20 cellular contexts compared by ENCODE assay signal in the genomic region with DNA sequence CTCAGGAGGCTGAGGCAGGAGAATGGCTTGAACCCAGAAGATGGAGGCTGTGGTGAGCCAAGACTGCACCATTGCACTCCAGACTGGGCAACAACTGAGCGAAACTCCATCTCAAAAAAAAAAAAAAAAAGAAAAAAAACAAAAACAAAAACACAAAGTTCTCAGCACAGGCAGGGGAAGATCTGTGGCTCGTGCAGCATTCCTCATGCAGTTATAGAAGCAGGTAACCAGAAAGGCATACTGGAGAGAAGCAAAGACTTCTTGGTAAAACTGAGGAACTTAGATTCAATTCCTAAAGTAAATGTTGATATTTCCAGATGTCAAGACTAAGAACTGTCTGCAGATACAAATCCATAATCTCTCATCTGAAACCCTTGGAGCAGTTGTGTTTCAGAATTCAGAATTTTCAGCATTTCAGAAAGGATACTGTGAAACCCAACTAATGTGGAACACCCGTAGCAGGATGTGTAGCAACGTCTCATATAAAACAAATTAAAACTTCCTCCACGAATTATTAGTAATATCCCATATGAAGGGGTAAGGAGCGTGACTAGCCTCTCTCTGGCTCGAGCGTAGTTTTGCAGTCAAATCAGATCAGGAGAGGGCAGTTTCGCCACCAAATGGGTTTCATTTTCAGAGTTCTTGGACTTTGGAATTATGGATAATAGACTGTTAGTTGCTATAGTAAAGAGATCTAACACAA. TPM values are rescaled to one million over a fixed set of nuclear protein-coding genes. Genes with fewer than 3 reads are reported as not detected.
DNase-seq lines count a peak whose midpoint lies in the region; ATAC-seq, FAIRE-seq and TF ChIP-seq lines count a peak whose summit lies in the region.
"Had no signal": no experiment of that assay in that cellular context is flagged by ENCODE, and none has a peak within 500 bp of the region (broad histone marks: within the 10 kb centered on the region; RNA-seq: fewer than 3 reads in every experiment).

No MANE protein-coding gene starts in this region.

- no peak overlapping the region for H3K27ac Mint-ChIP-seq in activated naive CD8-positive, alpha-beta T cell treated with anti-CD3 and anti-CD28 coated beads, Interleukin-2, amount 50 U/mL, for 24 hours
- H3K27ac Mint-ChIP-seq: activated naive CD8-positive, alpha-beta T cell; activated T-cell treated with anti-CD3 and anti-CD28 coated beads, Interleukin-2, amount 50 U/mL, for 24 hours; B cell; mesothelial cell of epicardium had no signal

- H3K9me3 ChIP-seq in small intestine (ENCODE audit: control insufficient read depth, low read depth) (no peaks in the 10 kb centered on the region), transverse colon (peaks cover 6 to 13% of the 10 kb centered on the region in 2 donors)

- H3K27me3 ChIP-seq in small intestine (ENCODE audit: control insufficient read depth in 2 of 2, insufficient read depth in 2 of 2, low read length in 2 of 2) (no peaks in the 10 kb centered on the region), transverse colon (no peaks in the 10 kb centered on the region)
- H3K27me3 ChIP-seq: esophagus muscularis mucosa had no signal

- H3K36me3 ChIP-seq in small intestine (ENCODE audit: control insufficient read depth in 2 of 2, insufficient read depth in 2 of 2, low read length in 2 of 2) (no peaks in the 10 kb centered on the region), transverse colon (no peaks in the 10 kb centered on the region)
- H3K36me3 ChIP-seq: esophagus muscularis mucosa, thoracic aorta had no signal

- H3K4me1 ChIP-seq in small intestine (ENCODE audit: control insufficient read depth in 2 of 2, insufficient read depth in 1 of 2, low read depth in 1 of 2, low read length in 1 of 2) (peaks cover 0 to 1% of the 10 kb centered on the region in 2 donors), transverse colon (no peaks in the 10 kb centered on the region)
- H3K4me1 ChIP-seq: esophagus muscularis mucosa had no signal

- no peak for TF ChIP-seq EP300 in transverse colon (IDR thresholded peaks at IDR 0.05; ENCODE audit: low read depth)

- peak; percentile 13 for ATAC-seq in GM19328 (IDR thresholded peaks at IDR 0.05; ENCODE audit: unreplicated experiment)
- peak; percentile 19 for ATAC-seq in HG02642 (IDR thresholded peaks at IDR 0.05; ENCODE audit: poor library complexity, unreplicated experiment)
- ATAC-seq in HG03565 (IDR thresholded peaks at IDR 0.05; ENCODE audit: unreplicated experiment) = peak; percentile 51
- no peak for ATAC-seq in activated naive CD8-positive, alpha-beta T cell treated with anti-CD3 and anti-CD28 coated beads, Interleukin-2, amount 50 U/mL, for 24 hours

- no peak for TF ChIP-seq CTCF in transverse colon (IDR thresholded peaks at IDR 0.05)

- no peaks in the 10 kb centered on the region for H3K36me3 Mint-ChIP-seq in activated naive CD8-positive, alpha-beta T cell treated with anti-CD3 and anti-CD28 coated beads, Interleukin-2, amount 50 U/mL, for 24 hours (ENCODE audit: low read depth)

- in situ Hi-C loops in transverse colon (cut with MboI; ENCODE audit: low pct_ligation_motif_present in 1 of 4, low pct_unique_long_range_greater_than_20kb in 1 of 4, low sequenced_read_pairs in 3 of 4) = no loop called here

- 23 to 60% (median 41%) methylated on average over 9 of the region's 9 CpGs for WGBS in small intestine, 3 donors
- 59 to 66% methylated on average over 6 to 9 of the region's 9 CpGs for WGBS in transverse colon (ENCODE audit: low coverage in 1 of 2), 2 donors

- no peaks in the 10 kb centered on the region for H3K27me3 Mint-ChIP-seq in activated naive CD8-positive, alpha-beta T cell treated with anti-CD3 and anti-CD28 coated beads, Interleukin-2, amount 50 U/mL, for 24 hours
- H3K27me3 Mint-ChIP-seq: activated naive CD8-positive, alpha-beta T cell; activated T-cell treated with anti-CD3 and anti-CD28 coated beads, Interleukin-2, amount 50 U/mL, for 24 hours; B cell had no signal

- intact Hi-C loops in transverse colon (cut with DNase I; ENCODE audit: low total_unique reads) = no loop called here

- no peak for FAIRE-seq in small intestine (lab: Jason Lieb, UNC)
- FAIRE-seq: islet of Langerhans had no signal

- no peak for TF ChIP-seq POLR2A in transverse colon (IDR thresholded peaks at IDR 0.05)

- no peaks in the 10 kb centered on the region for H3K4me1 Mint-ChIP-seq in activated naive CD8-positive, alpha-beta T cell treated with anti-CD3 and anti-CD28 coated beads, Interleukin-2, amount 50 U/mL, for 24 hours
- H3K4me1 Mint-ChIP-seq: B cell, mesothelial cell of epicardium had no signal

- DNase-seq in small intestine (peak; percentile 83), SHP77 (lab: John Stamatoyannopoulos, UW) (no peak), NCI-H2029 treated with DMSO at 0.1 percent for 48 hours (lab: John Stamatoyannopoulos, UW) (no peak), transverse colon (no peak)
- no peak for DNase-seq in activated naive CD8-positive, alpha-beta T cell treated with anti-CD3 and anti-CD28 coated beads, Interleukin-2, amount 50 U/mL, for 24 hours
- DNase-seq: activated T-cell treated with anti-CD3 and anti-CD28 coated beads, Interleukin-2, amount 50 U/mL, for 24 hours; GOT3; head of caudate nucleus; NCI-H2081; NCI-H524 treated with DMSO at 0.1 percent for 48 hours; stimulated activated CD4-positive, alpha-beta T cell treated with anti-CD3 and anti-CD28 coated beads, Interleukin-4, amount 100 ng/mL, for 1 hour had no signal

- no peak overlapping the region for H3K4me3 Mint-ChIP-seq in activated naive CD8-positive, alpha-beta T cell treated with anti-CD3 and anti-CD28 coated beads, Interleukin-2, amount 50 U/mL, for 24 hours
- H3K4me3 Mint-ChIP-seq: activated naive CD8-positive, alpha-beta T cell; activated T-cell treated with anti-CD3 and anti-CD28 coated beads, Interleukin-2, amount 50 U/mL, for 24 hours; B cell; mesothelial cell of epicardium had no signal

- H3K4me3 ChIP-seq in small intestine (ENCODE audit: low read depth in 1 of 2, low read length in 2 of 2) = peak overlapping the region in 1 of 2 donors; percentile 30
- no peak overlapping the region for H3K4me3 ChIP-seq in transverse colon
- H3K4me3 ChIP-seq: esophagus muscularis mucosa, thoracic aorta had no signal

- H3K27ac ChIP-seq in small intestine (ENCODE audit: low read depth in 1 of 2, low read length in 1 of 2) (peak overlapping the region in 1 of 2 donors; percentile 41), transverse colon (no peak overlapping the region)
- H3K27ac ChIP-seq: esophagus muscularis mucosa, thoracic aorta had no signal

- H3K9me3 Mint-ChIP-seq in activated naive CD8-positive, alpha-beta T cell treated with anti-CD3 and anti-CD28 coated beads, Interleukin-2, amount 50 U/mL, for 24 hours = peaks cover 12% of the 10 kb centered on the region

RNA-seq across cellular contexts. Expression of gene SLC25A52, which starts 13.2 kb away (rescaled TPM):
- polyA plus RNA-seq in small intestine = not detected
- total RNA-seq in transverse colon = under 1 TPM in 1 of 4 donors, not detected in 3; 0.64 TPM
- total RNA-seq: B cell, mesothelial cell of epicardium, thoracic aorta had no signal
